8 cellular contexts compared by ENCODE assay signal in genomic region chr2:65129613-65130439, GRCh38. TPM values are rescaled to one million over a fixed set of nuclear protein-coding genes. Genes with fewer than 3 reads are reported as not detected.
A peak's percentile ranks its signal among the peaks of the same experiment; 100 is the strongest.
DNase-seq lines count a peak whose midpoint lies in the region; ATAC-seq and TF ChIP-seq lines count a peak whose summit lies in the region.

TSS of gene RAB1A (minus strand) at chr2:65130106. CDS start at chr2:65129915, 191 bp downstream.

- H3K4me3 ChIP-seq in LNCaP clone FGC (ENCODE audit: low read depth, low read length) (peak within 1 kb of the TSS; percentile 67), fibroblast of lung (replicated peaks in 1 of 4; ENCODE audit: control extremely low read depth in 1 of 4, insufficient read depth in 1 of 4, low read depth in 3 of 4, low read length in 4 of 4) (peak within 1 kb of the TSS; percentile 85 to 99 (median 94))

- peaks cover 9% of the 10 kb centered on the region for H3K4me1 Mint-ChIP-seq in activated T-helper 17 cell treated with anti-CD3 and anti-CD28 coated beads, Interleukin-2, amount 50 U/mL, for 72 hours
- peaks cover 18 to 47% (median 36%) of the 10 kb centered on the region in 4 donors for H3K4me1 Mint-ChIP-seq in naive thymus-derived CD8-positive, alpha-beta T cell

- peak within 1 kb of the TSS; percentile 98 for H3K27ac Mint-ChIP-seq in activated T-helper 17 cell treated with anti-CD3 and anti-CD28 coated beads, Interleukin-2, amount 50 U/mL, for 72 hours
- H3K27ac Mint-ChIP-seq in naive thymus-derived CD8-positive, alpha-beta T cell: peak within 1 kb of the TSS; percentile 95 to 100 (median 99)

- CTCF ChIA-PET in RWPE1 (lab: Yijun Ruan, JAX): interaction anchor here (1.1 to 1.2 kb wide), 3 partner anchors 39 to 65 kb away, joined by 3 to 4 read pairs (median 4); no protein-coding TSS in a partner anchor

- DNase-seq in ELR (ENCODE audit: low read depth) (peak; percentile 99), H4 (ENCODE audit: low spot score) (peak; percentile 99), LNCaP clone FGC (ENCODE audit: low read depth) (peak; percentile 93), RWPE1 (ENCODE audit: low spot score) (peak; percentile 99), fibroblast of lung (ENCODE audit: low read depth in 2 of 2) (peak; percentile 100)
- DNase-seq in naive thymus-derived CD8-positive, alpha-beta T cell: peak; percentile 90 to 100 (median 98)
- peak; percentile 95 to 100 (median 98) for DNase-seq in stimulated activated naive CD4-positive, alpha-beta T cell (lab: John Stamatoyannopoulos, UW)

- H3K27me3 Mint-ChIP-seq in activated T-helper 17 cell treated with anti-CD3 and anti-CD28 coated beads, Interleukin-2, amount 50 U/mL, for 72 hours: no peaks in the 10 kb centered on the region
- no peaks in the 10 kb centered on the region for H3K27me3 Mint-ChIP-seq in naive thymus-derived CD8-positive, alpha-beta T cell

- H3K4me1 ChIP-seq in fibroblast of lung (ENCODE audit: control insufficient read depth, extremely low read depth, insufficient read depth, low read length): no peaks in the 10 kb centered on the region

- peaks cover 35% of the 10 kb centered on the region for H3K36me3 Mint-ChIP-seq in activated T-helper 17 cell treated with anti-CD3 and anti-CD28 coated beads, Interleukin-2, amount 50 U/mL, for 72 hours (ENCODE audit: low read depth)
- H3K36me3 Mint-ChIP-seq in naive thymus-derived CD8-positive, alpha-beta T cell: no peaks in the 10 kb centered on the region

- peak within 1 kb of the TSS; percentile 86 for H2AFZ ChIP-seq in fibroblast of lung (ENCODE audit: low read length)

- H3K79me2 ChIP-seq in fibroblast of lung (ENCODE audit: control insufficient read depth, insufficient read depth, low read length): peaks cover 50% of the 10 kb centered on the region

- peak within 1 kb of the TSS; percentile 99 for H3K9ac ChIP-seq in fibroblast of lung (ENCODE audit: insufficient read depth, low read length)

- peak within 1 kb of the TSS; percentile 84 for H3K4me2 ChIP-seq in fibroblast of lung (ENCODE audit: extremely low read depth, insufficient read depth, low read length)

- TF ChIP-seq CTCF in LNCaP clone FGC (IDR thresholded peaks at IDR 0.05; ENCODE audit: control insufficient read depth, extremely low read depth, insufficient read depth): peak; percentile 51
- TF ChIP-seq CTCF in RWPE1 (conservative IDR thresholded peaks at IDR 0.05; ENCODE audit: low read depth): peak; percentile 37; the same call in 1 of the 2 replicates
- TF ChIP-seq CTCF in fibroblast of lung (conservative IDR thresholded peaks at IDR 0.05 in 1 of 2, IDR thresholded peaks at IDR 0.05 in 1 of 2; ENCODE audit: low read depth in 1 of 2, low read length in 2 of 2): peak; percentile 9 to 36

- H3K27ac ChIP-seq in RWPE1 (peak within 1 kb of the TSS; percentile 84), fibroblast of lung (ENCODE audit: insufficient read depth, low read length) (peak within 1 kb of the TSS; percentile 99)

- H3K9me3 Mint-ChIP-seq in activated T-helper 17 cell treated with anti-CD3 and anti-CD28 coated beads, Interleukin-2, amount 50 U/mL, for 72 hours: no peaks in the 10 kb centered on the region
- no peaks in the 10 kb centered on the region for H3K9me3 Mint-ChIP-seq in naive thymus-derived CD8-positive, alpha-beta T cell

- no peaks in the 10 kb centered on the region for H3K9me3 ChIP-seq in fibroblast of lung (ENCODE audit: control insufficient read depth, insufficient read depth, low read depth, low read length)

- POLR2A ChIA-PET in RWPE1 (lab: Yijun Ruan, JAX; ENCODE audit: low non-redundant PET): interaction anchor here (0.6 to 1.3 kb wide), 4 partner anchors 11 to 98 kb away, joined by 3 to 6 read pairs (median 5); partner anchors contain the start of gene ACTR2
- POLR2A ChIA-PET in naive thymus-derived CD8-positive, alpha-beta T cell (lab: Charles Lee): interaction anchor here (0.5 to 2.8 kb wide), 24 partner anchors 10 to 1541 kb away, joined by 3 to 64 read pairs (median 4); partner anchors contain the start of genes ACTR2, AFTPH, CEP68 and MDH1

- peak; percentile 92 for ATAC-seq in activated T-helper 17 cell treated with anti-CD3 and anti-CD28 coated beads, Interleukin-2, amount 50 U/mL, for 72 hours (replicated peaks)
- peak; percentile 94 for ATAC-seq in naive thymus-derived CD8-positive, alpha-beta T cell

- peak within 1 kb of the TSS; percentile 91 for H3K4me3 Mint-ChIP-seq in activated T-helper 17 cell treated with anti-CD3 and anti-CD28 coated beads, Interleukin-2, amount 50 U/mL, for 72 hours
- peak within 1 kb of the TSS; percentile 97 to 100 (median 99) for H3K4me3 Mint-ChIP-seq in naive thymus-derived CD8-positive, alpha-beta T cell

- no peaks in the 10 kb centered on the region for H3K36me3 ChIP-seq in fibroblast of lung (ENCODE audit: control insufficient read depth, insufficient read depth, low read length)

- H4K20me1 ChIP-seq in fibroblast of lung (ENCODE audit: control insufficient read depth, extremely low read depth, insufficient read depth, low read length): peaks cover 4% of the 10 kb centered on the region

- H3K27me3 ChIP-seq in fibroblast of lung (ENCODE audit: control insufficient read depth, insufficient read depth, low read length): no peaks in the 10 kb centered on the region

RNA-seq across cellular contexts. Expression of gene RAB1A, which starts in this region (rescaled TPM):
- total RNA-seq in H4 (2014; rRNA removed; shearing (Covaris generic)): 122 and 143 TPM in 2 replicates
- 10 to 100 TPM; 72.1 to 87.1 TPM for total RNA-seq in activated T-helper 17 cell treated with anti-CD3 and anti-CD28 coated beads, Interleukin-2, amount 50 U/mL, for 72 hours
- 63.4 and 89.8 TPM in 2 replicates for total RNA-seq in fibroblast of lung
- 206 and 289 TPM in 2 replicates for polyA plus RNA-seq in fibroblast of lung
- 195 and 238 TPM in 2 replicates for polyA plus RNA-seq in fibroblast of lung (2012)
- 6.5 and 20.0 TPM in 2 replicates for polyA minus RNA-seq in fibroblast of lung (ENCODE audit: low replicate concordance)
- total RNA-seq in naive thymus-derived CD8-positive, alpha-beta T cell: 10 to 100 TPM; 51.4 to 51.8 TPM
- polyA plus RNA-seq in naive thymus-derived CD8-positive, alpha-beta T cell: 10 to 100 TPM; 38.8 to 45.4 (median 41.7) TPM

Comparison
In these comparisons a context has a peak if more than half of its experiments do, and no peak if none do; other contexts are left out.
1. Peak in every context shown above with its lines: DNase-seq, ATAC-seq, H3K4me3 ChIP-seq and H3K27ac ChIP-seq.